Comparison of ENCODE assay signal across 9 cellular contexts in the genomic region with DNA sequence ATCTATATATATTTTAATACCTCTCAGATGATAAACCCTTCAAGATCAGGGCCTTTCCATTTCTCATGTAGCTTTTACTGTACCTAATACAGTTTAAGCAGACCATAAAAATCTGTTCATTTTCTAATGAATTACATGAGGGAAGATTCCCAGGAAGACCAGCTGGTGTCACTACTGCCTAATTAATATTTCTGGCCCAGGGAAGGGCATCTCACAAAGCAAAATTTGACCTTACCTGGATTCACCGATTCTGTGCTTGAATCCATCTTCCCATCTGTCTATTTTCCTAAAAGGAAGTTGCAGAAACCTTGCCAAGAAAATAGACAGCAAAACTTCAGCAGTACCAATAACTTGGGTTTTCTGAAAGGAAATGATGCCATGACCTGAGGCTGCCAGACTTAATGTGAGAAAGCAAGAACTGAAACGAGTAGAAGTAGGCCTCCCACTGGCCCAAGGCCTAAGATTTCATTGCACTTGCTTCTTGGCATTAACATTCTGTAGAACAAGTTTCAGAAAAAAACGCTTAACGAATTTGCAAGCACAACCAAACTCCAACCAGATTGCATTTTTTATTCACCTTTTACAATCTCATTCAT.
DNase-seq lines count a peak whose midpoint lies in the region; ATAC-seq, FAIRE-seq and TF ChIP-seq lines count a peak whose summit lies in the region.
"Had no signal": no experiment of that assay in that cellular context is flagged by ENCODE, and none has a peak within 500 bp of the region (broad histone marks: within the 10 kb centered on the region; RNA-seq: fewer than 3 reads in every experiment).

No MANE protein-coding gene starts in this region.

- no peaks in the 10 kb centered on the region for H3K4me1 ChIP-seq in IMR-90 (ENCODE audit: control insufficient read depth, insufficient read depth, low read length)
- no peaks in the 10 kb centered on the region for H3K4me1 ChIP-seq in kidney (ENCODE audit: control insufficient read depth in 1 of 2, insufficient read depth in 1 of 2, low read depth in 1 of 2, low read length in 2 of 2)

- peak; percentile 64; the same call in 1 of the 2 replicates for ATAC-seq in IMR-90 (ENCODE audit: low read depth)
- no peak for ATAC-seq in T-helper 17 cell
- ATAC-seq in activated naive CD8-positive, alpha-beta T cell treated with anti-CD3 and anti-CD28 coated beads, Interleukin-2, amount 50 U/mL, for 24 hours, result no peak

- no peak overlapping the region for H3K27ac Mint-ChIP-seq in T-helper 17 cell
- no peak overlapping the region for H3K27ac Mint-ChIP-seq in activated naive CD8-positive, alpha-beta T cell treated with anti-CD3 and anti-CD28 coated beads, Interleukin-2, amount 50 U/mL, for 24 hours

- no peak overlapping the region for H3K23ac ChIP-seq in IMR-90 (ENCODE audit: low read depth, low read length)

- POLR2A ChIA-PET in IMR-90 (lab: Charles Lee; ENCODE audit: unreplicated experiment), result no interaction called here

- no peak overlapping the region for H4K5ac ChIP-seq in IMR-90 (ENCODE audit: low read depth, low read length)

- TF ChIP-seq POLR2A in GM12892 (IDR thresholded peaks at IDR 0.05; ENCODE audit: low read depth, low read length), result no peak
- TF ChIP-seq POLR2A in IMR-90 (IDR thresholded peaks at IDR 0.05; ENCODE audit: low read depth, low read length), result no peak

- peaks cover 2% of the 10 kb centered on the region for H3K4me1 Mint-ChIP-seq in T-helper 17 cell
- H3K4me1 Mint-ChIP-seq in activated naive CD8-positive, alpha-beta T cell treated with anti-CD3 and anti-CD28 coated beads, Interleukin-2, amount 50 U/mL, for 24 hours, result no peaks in the 10 kb centered on the region

- peaks cover 15% of the 10 kb centered on the region for H3K27me3 Mint-ChIP-seq in T-helper 17 cell
- no peaks in the 10 kb centered on the region for H3K27me3 Mint-ChIP-seq in activated naive CD8-positive, alpha-beta T cell treated with anti-CD3 and anti-CD28 coated beads, Interleukin-2, amount 50 U/mL, for 24 hours

- H2AK9ac ChIP-seq in IMR-90 (replicated peaks; ENCODE audit: low read depth, low read length, poor library complexity), result no peak overlapping the region

- TF ChIP-seq RAD21 in IMR-90 (IDR thresholded peaks at IDR 0.05; ENCODE audit: low read length), result peak; percentile 70

- intact Hi-C loops in IMR-90 (cut with micrococcal nuclease), result loop anchor here (1.0 to 10.0 kb wide), 5 partner anchors 257 to 605 kb away; a partner anchor contains a TSS
- intact Hi-C loops in kidney (cut with DNase I), result no loop called here

- CTCF ChIA-PET in IMR-90 (lab: Yijun Ruan, JAX), result interaction anchor here (1.1 kb wide), 1 partner anchor 258 kb away, joined by 3 read pairs; no protein-coding TSS in a partner anchor

- in situ Hi-C loops in IMR-90 (cut with MboI; ENCODE audit: low sequenced_read_pairs), result loop anchor here (25.0 kb wide), 1 partner anchor 1204 kb away; no protein-coding TSS in a partner anchor

- 58% methylated on average over 2 of the region's 4 CpGs; no CpG with 5 or more reads in 1 of the 2 experiments for WGBS in IMR-90 (ENCODE audit: extremely low coverage in 2 of 2, insufficient read length in 1 of 2), 2 experiments

- no peaks in the 10 kb centered on the region for H3K36me3 Mint-ChIP-seq in T-helper 17 cell (ENCODE audit: low read depth)
- H3K36me3 Mint-ChIP-seq in activated naive CD8-positive, alpha-beta T cell treated with anti-CD3 and anti-CD28 coated beads, Interleukin-2, amount 50 U/mL, for 24 hours (ENCODE audit: low read depth), result no peaks in the 10 kb centered on the region

- dilution Hi-C loops in IMR-90 (cut with HindIII; ENCODE audit: low sequenced_read_pairs, unreplicated experiment), result no loop called here

- H3K9me1 ChIP-seq in IMR-90 (ENCODE audit: insufficient read depth, low read length), result no peaks in the 10 kb centered on the region

- H3K27ac ChIP-seq in IMR-90 (ENCODE audit: insufficient read depth, low read length), result no peak overlapping the region
- H3K27ac ChIP-seq in VCaP, result no peak overlapping the region
- H3K27ac ChIP-seq in kidney (ENCODE audit: low read depth in 2 of 2, low read length in 2 of 2), result no peak overlapping the region

- no peak overlapping the region for H2BK120ac ChIP-seq in IMR-90 (ENCODE audit: low read depth, low read length)

- no peak overlapping the region for H3K4ac ChIP-seq in IMR-90 (ENCODE audit: low read depth, low read length)

- no peak overlapping the region for H2AK5ac ChIP-seq in IMR-90 (ENCODE audit: low read depth, low read length)

- no peak overlapping the region for H3K4me3 Mint-ChIP-seq in T-helper 17 cell
- no peak overlapping the region for H3K4me3 Mint-ChIP-seq in activated naive CD8-positive, alpha-beta T cell treated with anti-CD3 and anti-CD28 coated beads, Interleukin-2, amount 50 U/mL, for 24 hours

- DNase-seq in AG10803 (ENCODE audit: low read depth) (peak; percentile 26), GM12892 (ENCODE audit: insufficient read length) (no peak), IMR-90 (peak; percentile 23), kidney (no peak), T-helper 17 cell (no peak)
- no peak for DNase-seq in activated CD4-positive, alpha-beta T cell treated with anti-CD3 and anti-CD28 coated beads for 1 hour
- DNase-seq in activated naive CD8-positive, alpha-beta T cell treated with anti-CD3 and anti-CD28 coated beads, Interleukin-2, amount 50 U/mL, for 24 hours, result no peak

- no peak overlapping the region for H3K56ac ChIP-seq in IMR-90 (ENCODE audit: extremely low read depth, insufficient read depth, low read length)

- H4K91ac ChIP-seq in IMR-90 (ENCODE audit: insufficient read depth, low read depth, low read length), result no peak overlapping the region

- H3K27me3 ChIP-seq in IMR-90 (ENCODE audit: control insufficient read depth, insufficient read depth, low read length), result peaks cover 19% of the 10 kb centered on the region

- no peak overlapping the region for H2BK15ac ChIP-seq in IMR-90 (ENCODE audit: low read depth, low read length)

- H3K14ac ChIP-seq in IMR-90 (replicated peaks; ENCODE audit: low read depth, low read length), result no peak overlapping the region

- no peaks in the 10 kb centered on the region for H3K9me3 ChIP-seq in IMR-90 (ENCODE audit: control insufficient read depth, insufficient read depth, low read length)
- no peaks in the 10 kb centered on the region for H3K9me3 ChIP-seq in kidney (ENCODE audit: control insufficient read depth in 1 of 2, low read length in 2 of 2)
- H3K9me3 ChIP-seq in T-helper 17 cell (ENCODE audit: control insufficient read depth, low read length, poor library complexity, severe bottlenecking), result no peaks in the 10 kb centered on the region

- TF ChIP-seq CTCF in AG10803 (conservative IDR thresholded peaks at IDR 0.05; ENCODE audit: low read length), result peak; percentile 68
- TF ChIP-seq CTCF in IMR-90 (conservative IDR thresholded peaks at IDR 0.05; ENCODE audit: low read depth, low read length), result peak; percentile 67
- TF ChIP-seq CTCF in VCaP (conservative IDR thresholded peaks at IDR 0.05), result peak; percentile 82
- peak; percentile 42 for TF ChIP-seq CTCF in kidney (IDR thresholded peaks at IDR 0.05; ENCODE audit: borderline replicate concordance, extremely low read depth, insufficient read depth)

- no peak overlapping the region for H4K8ac ChIP-seq in IMR-90 (ENCODE audit: low read depth in 2 of 2, low read length in 2 of 2)

- H3K4me2 ChIP-seq in IMR-90 (ENCODE audit: low read depth, low read length), result no peak overlapping the region

- H2AFZ ChIP-seq in IMR-90 (replicated peaks; ENCODE audit: low read length, poor library complexity), result no peak overlapping the region

- no peaks in the 10 kb centered on the region for H3K79me1 ChIP-seq in IMR-90 (ENCODE audit: low read depth in 1 of 2, low read length in 2 of 2)

- H3K36me3 ChIP-seq in IMR-90 (ENCODE audit: control insufficient read depth, insufficient read depth, low read length) (no peaks in the 10 kb centered on the region), kidney (ENCODE audit: control insufficient read depth in 1 of 2, insufficient read depth in 2 of 2, low read length in 2 of 2) (no peaks in the 10 kb centered on the region)

- no peak overlapping the region for H2BK20ac ChIP-seq in IMR-90 (ENCODE audit: low read depth, low read length)

- FAIRE-seq in GM12892 (lab: Jason Lieb, UNC), result peak; percentile 94
- no peak for FAIRE-seq in kidney (lab: Jason Lieb, UNC)
- FAIRE-seq: frontal cortex had no signal

- no TSS peak for BruUV-seq in IMR-90 (replicated peaks; lab: Mats Ljungman, UMichigan)

- no peak overlapping the region for H3K4me3 ChIP-seq in AG10803 (ENCODE audit: low read length)
- H3K4me3 ChIP-seq in IMR-90 (ENCODE audit: insufficient read depth, low read depth, low read length), result no peak overlapping the region
- H3K4me3 ChIP-seq in kidney (ENCODE audit: low read length in 2 of 2), result no peak overlapping the region

- no peak overlapping the region for H3K18ac ChIP-seq in IMR-90 (ENCODE audit: low read depth, low read length)

- no peaks in the 10 kb centered on the region for H3K9me3 Mint-ChIP-seq in activated naive CD8-positive, alpha-beta T cell treated with anti-CD3 and anti-CD28 coated beads, Interleukin-2, amount 50 U/mL, for 24 hours

- H4K20me1 ChIP-seq in IMR-90 (ENCODE audit: insufficient read depth, low read length), result no peaks in the 10 kb centered on the region

- H2BK5ac ChIP-seq in IMR-90 (ENCODE audit: low read depth, low read length, poor library complexity, severe bottlenecking), result no peak overlapping the region

- no peak overlapping the region for H3K9ac ChIP-seq in IMR-90 (ENCODE audit: low read depth, low read length)
- H3K9ac ChIP-seq in kidney (ENCODE audit: low read length in 2 of 2), result no peak overlapping the region

TF ChIP-seq in IMR-90, 13 proteins besides CTCF, POLR2A, EP300 and RAD21:
- TF ChIP-seq MXI1 (IDR thresholded peaks at IDR 0.05; ENCODE audit: borderline replicate concordance, low read depth, low read length) (no peak), SMC3 (IDR thresholded peaks at IDR 0.05; ENCODE audit: low read depth, low read length) (peak; percentile 67)
- TF ChIP-seq, protein P1, sequence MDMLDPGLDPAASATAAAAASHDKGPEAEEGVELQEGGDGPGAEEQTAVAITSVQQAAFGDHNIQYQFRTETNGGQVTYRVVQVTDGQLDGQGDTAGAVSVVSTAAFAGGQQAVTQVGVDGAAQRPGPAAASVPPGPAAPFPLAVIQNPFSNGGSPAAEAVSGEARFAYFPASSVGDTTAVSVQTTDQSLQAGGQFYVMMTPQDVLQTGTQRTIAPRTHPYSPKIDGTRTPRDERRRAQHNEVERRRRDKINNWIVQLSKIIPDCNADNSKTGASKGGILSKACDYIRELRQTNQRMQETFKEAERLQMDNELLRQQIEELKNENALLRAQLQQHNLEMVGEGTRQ (IDR thresholded peaks at IDR 0.05; ENCODE audit: low read depth, low read length), result no peak

Comparison
In these comparisons a context has a peak if more than half of its experiments do, and no peak if none do; other contexts are left out.
1. DNase-seq: peak in AG10803 (single experiment) and IMR-90 (single experiment); none in GM12892 (single experiment), kidney (single experiment), T-helper 17 cell (0 of 3), activated CD4-positive, alpha-beta T cell treated with anti-CD3 and anti-CD28 coated beads for 1 hour (single experiment) and activated naive CD8-positive, alpha-beta T cell treated with anti-CD3 and anti-CD28 coated beads, Interleukin-2, amount 50 U/mL, for 24 hours (single experiment).
2. Peak in every context shown above with its lines, with median percentiles within 50 percentile points of each other: CTCF ChIP-seq.